ENCODE assay signal across 8 cellular contexts in the genomic region with DNA sequence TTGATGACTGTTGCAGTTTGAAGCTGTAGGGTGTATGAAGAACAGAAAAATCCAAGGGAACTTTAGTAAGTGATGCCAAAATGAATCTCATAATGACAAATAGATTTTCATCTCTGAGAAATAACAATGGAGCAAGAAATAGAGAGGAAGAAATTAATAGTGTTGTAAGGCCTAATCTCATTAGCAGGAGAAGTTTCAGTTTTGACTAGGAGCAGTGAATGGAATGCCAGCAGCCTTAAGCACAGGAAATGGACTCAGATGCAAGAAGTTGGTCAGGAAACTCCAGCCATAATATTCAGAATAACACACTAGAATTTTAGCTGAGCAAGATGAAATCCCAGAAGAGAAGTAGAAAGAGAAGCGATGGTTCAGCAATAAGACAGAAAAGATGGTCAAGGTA. TPM values are rescaled to one million over a fixed set of nuclear protein-coding genes. Genes with fewer than 3 reads are reported as not detected.
DNase-seq lines count a peak whose midpoint lies in the region; ATAC-seq, FAIRE-seq and TF ChIP-seq lines count a peak whose summit lies in the region.
"Had no signal": no experiment of that assay in that cellular context is flagged by ENCODE, and none has a peak within 500 bp of the region (broad histone marks: within the 10 kb centered on the region; RNA-seq: fewer than 3 reads in every experiment).

No MANE protein-coding gene starts in this region.

- no peak overlapping the region for H3K9ac ChIP-seq in kidney (ENCODE audit: low read length in 2 of 2)

- TF ChIP-seq POLR2A in thyroid gland (IDR thresholded peaks at IDR 0.05) = no peak

- peak overlapping the region in 1 of 2 donors; percentile 29 for H3K27ac ChIP-seq in kidney (ENCODE audit: low read depth in 2 of 2, low read length in 2 of 2)
- peak overlapping the region in 2 of 3 donors; percentile 18 to 55 for H3K27ac ChIP-seq in thyroid gland

- peak overlapping the region in 3 of 5 experiments; percentile 13 to 35 (median 22) for H3K27ac Mint-ChIP-seq in brain

- H3K4me1 ChIP-seq in kidney (ENCODE audit: control insufficient read depth in 1 of 2, insufficient read depth in 1 of 2, low read depth in 1 of 2, low read length in 2 of 2) (peaks cover 17 to 30% of the 10 kb centered on the region in 2 donors), thyroid gland (peaks cover 51 to 57% of the 10 kb centered on the region in 2 donors)

- peak; percentile 45 for FAIRE-seq in kidney (lab: Jason Lieb, UNC)

- no peak for ATAC-seq in GM18520 (IDR thresholded peaks at IDR 0.05; ENCODE audit: unreplicated experiment)
- ATAC-seq in HG03196 (IDR thresholded peaks at IDR 0.05; ENCODE audit: unreplicated experiment) = no peak

- DNase-seq in M059J (ENCODE audit: low read depth) (peak; percentile 75), kidney (no peak), thyroid gland (no peak), NCI-H2196 (lab: John Stamatoyannopoulos, UW; ENCODE audit: unreplicated experiment) (no peak)
- DNase-seq: NCI-H1436 treated with DMSO at 0.1 percent for 48 hours had no signal

- H3K36me3 Mint-ChIP-seq in brain = peaks cover 41% of the 10 kb centered on the region

- peak overlapping the region in 2 of 5 experiments; percentile 4 to 35 for H3K4me3 Mint-ChIP-seq in brain

- H3K27me3 ChIP-seq in thyroid gland = no peaks in the 10 kb centered on the region

- H3K4me3 ChIP-seq in kidney (ENCODE audit: low read length in 2 of 2) = no peak overlapping the region
- no peak overlapping the region for H3K4me3 ChIP-seq in thyroid gland (replicated peaks in 1 of 3)

- H3K27me3 Mint-ChIP-seq in brain = no peaks in the 10 kb centered on the region

- intact Hi-C loops in kidney (cut with DNase I) = no loop called here
- intact Hi-C loops in thyroid gland (cut with DNase I) = no loop called here

- no peaks in the 10 kb centered on the region for H3K36me3 ChIP-seq in kidney (ENCODE audit: control insufficient read depth in 1 of 2, insufficient read depth in 2 of 2, low read length in 2 of 2)
- H3K36me3 ChIP-seq in thyroid gland = no peaks in the 10 kb centered on the region

- 68 to 70% methylated on average over 1 of the region's 1 CpG for WGBS in thyroid gland, 2 donors

- peaks cover 60% of the 10 kb centered on the region for H3K4me1 Mint-ChIP-seq in brain

- TF ChIP-seq CTCF in brain (conservative IDR thresholded peaks at IDR 0.05) (no peak), kidney (IDR thresholded peaks at IDR 0.05; ENCODE audit: borderline replicate concordance, extremely low read depth, insufficient read depth) (no peak), thyroid gland (IDR thresholded peaks at IDR 0.05) (no peak)

- H3K9me3 ChIP-seq in kidney (ENCODE audit: control insufficient read depth in 1 of 2, low read length in 2 of 2) (no peaks in the 10 kb centered on the region), thyroid gland (no peaks in the 10 kb centered on the region)

- no peaks in the 10 kb centered on the region for H3K9me3 Mint-ChIP-seq in brain

RNA-seq across cellular contexts. Expression of a gene that starts 23.9 kb away (rescaled TPM):
- total RNA-seq in M059J (2014; rRNA removed; shearing (Covaris generic)) = 31.5 and 35.4 TPM in 2 replicates
- 4.5 TPM for polyA plus RNA-seq in brain (ENCODE audit: insufficient read depth, low read depth, low replicate concordance)
- total RNA-seq in kidney = 58.2 TPM
- polyA plus RNA-seq in kidney (ENCODE audit: insufficient read depth, low read depth, low replicate concordance) = 4.2 TPM
- 10 to 100 TPM; 62.1 to 88.1 (median 83.0) TPM for total RNA-seq in thyroid gland
